1 cellular context compared by ENCODE assay signal in the genomic region with DNA sequence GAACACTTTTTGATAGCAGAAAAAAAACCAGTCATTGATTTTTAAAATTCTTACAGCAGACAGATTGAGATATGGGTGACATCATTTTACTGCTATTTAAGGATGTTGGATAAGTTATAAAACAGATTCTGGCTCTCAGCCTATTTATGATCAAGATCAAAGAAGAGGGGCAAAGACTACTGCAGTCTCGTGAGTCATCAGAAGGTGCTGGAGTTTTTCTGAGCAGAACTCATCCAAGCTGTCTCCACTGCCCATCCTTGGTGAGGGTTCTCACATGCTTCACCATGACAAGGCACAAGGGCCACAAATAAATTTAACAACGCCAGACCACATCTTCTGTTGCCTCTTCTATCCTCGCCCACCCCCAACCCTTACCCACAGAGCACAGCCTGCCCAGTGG.
TF ChIP-seq lines count a peak whose summit lies in the region.

No MANE protein-coding gene starts in this region.

TF ChIP-seq in HepG2, 621 proteins besides CTCF, POLR2A, EP300 and RAD21:
- TF ChIP-seq, protein P1, sequence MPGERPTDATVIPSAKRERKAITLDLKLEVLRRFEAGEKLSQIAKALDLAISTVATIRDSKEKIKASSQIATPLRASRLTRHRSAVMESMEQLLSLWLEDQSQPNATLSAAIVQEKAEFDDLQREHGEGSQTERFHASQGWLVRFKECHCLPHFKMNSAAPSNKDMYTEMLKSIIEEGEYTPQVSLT (CRISPR knock-in tag; IDR thresholded peaks at IDR 0.05; ENCODE audit: borderline replicate concordance, low read depth): no peak
- TF ChIP-seq ATF7 (IDR thresholded peaks at IDR 0.05) (peak; percentile 62), ATF7 (CRISPR knock-in tag; IDR thresholded peaks at IDR 0.05) (no peak), CREB1 (IDR thresholded peaks at IDR 0.05) (peak; percentile 38; the same call in 1 of the 2 replicates), CREB1 (CRISPR knock-in tag; IDR thresholded peaks at IDR 0.05) (no peak)
